ENCODE assay signal across 9 cellular contexts in the genomic region with DNA sequence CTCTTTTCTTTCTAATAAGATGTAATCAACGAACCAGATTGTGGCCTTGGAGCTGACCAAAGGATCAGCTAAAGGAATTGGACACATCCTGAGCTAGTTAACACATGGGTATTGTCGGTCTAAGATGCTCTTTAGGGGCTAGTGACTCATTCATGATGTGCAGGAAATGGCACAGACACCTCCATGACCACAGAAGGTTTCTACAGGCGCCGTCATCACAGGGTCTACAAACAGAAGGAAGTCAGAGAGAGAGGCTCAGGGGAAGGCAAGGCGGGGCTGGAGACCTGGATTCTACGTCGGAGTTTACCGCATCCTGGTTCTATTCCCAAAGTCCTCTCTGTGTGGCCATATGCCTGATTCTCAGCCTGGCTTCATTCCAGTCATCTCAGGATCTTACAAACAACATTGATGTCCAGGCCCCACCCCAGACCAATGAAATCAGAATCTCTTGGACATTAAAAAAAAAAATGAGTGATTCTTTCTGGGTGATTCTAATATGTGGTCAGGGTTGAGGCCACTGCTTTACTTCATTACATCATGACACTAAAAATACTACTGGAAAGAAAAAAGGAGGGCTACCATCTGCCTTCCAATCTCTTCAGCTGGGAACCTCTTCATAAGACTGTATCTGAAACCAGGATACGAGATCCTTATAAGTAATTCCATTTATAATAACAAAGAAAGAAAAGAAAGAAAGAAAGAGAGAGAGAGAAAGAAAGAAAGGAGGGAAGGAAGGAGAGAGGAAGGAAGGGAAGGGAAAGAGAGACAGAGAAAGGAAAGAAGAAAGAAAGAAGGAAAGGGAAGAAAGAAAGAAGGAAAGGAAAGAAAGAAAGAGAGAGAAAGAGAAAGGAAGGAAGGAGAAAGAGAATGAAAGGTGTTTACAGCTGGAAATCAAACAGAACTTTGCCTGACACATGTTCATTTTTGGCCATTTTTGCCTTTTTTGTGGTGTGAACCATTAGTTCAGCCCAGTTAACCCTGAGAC. TPM values are rescaled to one million over a fixed set of nuclear protein-coding genes. Genes with fewer than 3 reads are reported as not detected.
A peak's percentile ranks its signal among the peaks of the same experiment; 100 is the strongest.
DNase-seq lines count a peak whose midpoint lies in the region; ATAC-seq and TF ChIP-seq lines count a peak whose summit lies in the region.
"Had no signal": no experiment of that assay in that cellular context is flagged by ENCODE, and none has a peak within 500 bp of the region (broad histone marks: within the 10 kb centered on the region; RNA-seq: fewer than 3 reads in every experiment).

No MANE protein-coding gene starts in this region.

- TF ChIP-seq CTCF in GM10266 (IDR thresholded peaks at IDR 0.05; ENCODE audit: control insufficient read depth, insufficient read depth, low read depth, missing control alignments) = no peak
- no peak for TF ChIP-seq CTCF in RWPE2 (IDR thresholded peaks at IDR 0.05; ENCODE audit: poor library complexity, severe bottlenecking)
- TF ChIP-seq CTCF in hepatocyte (IDR thresholded peaks at IDR 0.05; ENCODE audit: poor library complexity) = no peak
- no peak for TF ChIP-seq CTCF in esophagus muscularis mucosa (IDR thresholded peaks at IDR 0.05)

- H3K79me2 ChIP-seq in hepatocyte = no peaks in the 10 kb centered on the region

- peak overlapping the region; percentile 91 for H3K27ac Mint-ChIP-seq in activated naive CD8-positive, alpha-beta T cell treated with anti-CD3 and anti-CD28 coated beads for 36 hours

- no peak for TF ChIP-seq POLR2A in esophagus muscularis mucosa (IDR thresholded peaks at IDR 0.05; ENCODE audit: low read depth)

- no peaks in the 10 kb centered on the region for H3K9me3 ChIP-seq in RWPE2 (ENCODE audit: severe bottlenecking)
- no peaks in the 10 kb centered on the region for H3K9me3 ChIP-seq in hepatocyte (ENCODE audit: low read depth)
- H3K9me3 ChIP-seq in esophagus muscularis mucosa = no peaks in the 10 kb centered on the region

- H3K4me1 Mint-ChIP-seq in activated naive CD8-positive, alpha-beta T cell treated with anti-CD3 and anti-CD28 coated beads for 36 hours = peaks cover 39% of the 10 kb centered on the region

- intact Hi-C loops in esophagus muscularis mucosa (cut with DNase I) = no loop called here

- no peak overlapping the region for H3K4me2 ChIP-seq in hepatocyte

- no peak overlapping the region for H2AFZ ChIP-seq in hepatocyte

- peaks cover 18% of the 10 kb centered on the region for H3K27me3 Mint-ChIP-seq in activated naive CD8-positive, alpha-beta T cell treated with anti-CD3 and anti-CD28 coated beads for 36 hours

- WGBS in hepatocyte (ENCODE audit: low lambda C conversion rate, missing lambda C conversion rate) = 90% methylated on average over 9 of the region's 9 CpGs
- WGBS in esophagus muscularis mucosa = 67% methylated on average over 9 of the region's 9 CpGs

- DNase-seq in GM10266 (ENCODE audit: extremely low spot score) (peak; percentile 32), RWPE2 (ENCODE audit: low spot score) (peak; percentile 89), NCI-H345 treated with DMSO at 0.1 percent for 48 hours (lab: John Stamatoyannopoulos, UW; ENCODE audit: unreplicated experiment) (no peak), hepatocyte (ENCODE audit: low spot score) (no peak), esophagus muscularis mucosa (ENCODE audit: extremely low spot score) (no peak)
- peak; percentile 67 for DNase-seq in activated naive CD8-positive, alpha-beta T cell treated with anti-CD3 and anti-CD28 coated beads for 36 hours
- peak; percentile 40 for DNase-seq in stimulated activated CD4-positive, alpha-beta T cell treated with anti-CD3 and anti-CD28 coated beads, Interleukin-12 subunit alpha, Interleukin-12 subunit beta, amount 100 ng/mL, for 4 hours

- TF ChIP-seq EP300 in esophagus muscularis mucosa (IDR thresholded peaks at IDR 0.05) = no peak

- peaks cover 3% of the 10 kb centered on the region for H3K9me3 Mint-ChIP-seq in activated naive CD8-positive, alpha-beta T cell treated with anti-CD3 and anti-CD28 coated beads for 36 hours

- H3K36me3 ChIP-seq in RWPE2 (ENCODE audit: low read depth) (no peaks in the 10 kb centered on the region; the same call in 1 of the 2 replicates), hepatocyte (replicated peaks; ENCODE audit: insufficient read depth, low read depth) (no peaks in the 10 kb centered on the region), esophagus muscularis mucosa (no peaks in the 10 kb centered on the region)

- peaks cover 31% of the 10 kb centered on the region for H3K4me1 ChIP-seq in RWPE2 (ENCODE audit: insufficient read depth, poor library complexity, severe bottlenecking)
- H3K4me1 ChIP-seq in hepatocyte (ENCODE audit: insufficient read depth) = peaks cover 5% of the 10 kb centered on the region
- no peaks in the 10 kb centered on the region for H3K4me1 ChIP-seq in esophagus muscularis mucosa

- H3K27ac ChIP-seq in RWPE2 (ENCODE audit: poor library complexity, severe bottlenecking) = peak overlapping the region; percentile 99
- H3K27ac ChIP-seq in hepatocyte = no peak overlapping the region
- no peak overlapping the region for H3K27ac ChIP-seq in esophagus muscularis mucosa (replicated peaks in 1 of 4)

- peak; percentile 75 for ATAC-seq in HG02763 (IDR thresholded peaks at IDR 0.05; ENCODE audit: unreplicated experiment)
- ATAC-seq in RWPE2 (ENCODE audit: low read depth) = peak; percentile 95

- peak overlapping the region; percentile 42 for H3K4me3 Mint-ChIP-seq in activated naive CD8-positive, alpha-beta T cell treated with anti-CD3 and anti-CD28 coated beads for 36 hours

- H3K4me3 ChIP-seq in RWPE2 (ENCODE audit: severe bottlenecking) = no peak overlapping the region
- H3K4me3 ChIP-seq in hepatocyte = no peak overlapping the region
- H3K4me3 ChIP-seq in esophagus muscularis mucosa = no peak overlapping the region

- H3K9me2 ChIP-seq in hepatocyte (replicated peaks; ENCODE audit: insufficient read depth) = no peaks in the 10 kb centered on the region

- H3K27me3 ChIP-seq in RWPE2 (ENCODE audit: insufficient read depth, poor library complexity, severe bottlenecking) (no peaks in the 10 kb centered on the region), hepatocyte (no peaks in the 10 kb centered on the region), esophagus muscularis mucosa (no peaks in the 10 kb centered on the region)

- H4K20me1 ChIP-seq in hepatocyte (ENCODE audit: insufficient read depth, poor library complexity, severe bottlenecking) = no peaks in the 10 kb centered on the region

- H3K36me3 Mint-ChIP-seq in activated naive CD8-positive, alpha-beta T cell treated with anti-CD3 and anti-CD28 coated beads for 36 hours = peaks cover 3% of the 10 kb centered on the region

RNA-seq across cellular contexts. Expression of a gene that starts 11.6 kb away (rescaled TPM):
- total RNA-seq in activated naive CD8-positive, alpha-beta T cell treated with anti-CD3 and anti-CD28 coated beads for 36 hours = 1 to 10 TPM in 1 of 2 experiments, under 1 TPM in 1; 0.36 to 1.1 TPM
- total RNA-seq in hepatocyte (0.40 and 0.43 TPM in 2 replicates), esophagus muscularis mucosa (1 to 10 TPM in 2 of 4 donors, not detected in 2; 1.2 to 1.6 TPM)
- 0.27 and 0.88 TPM in 2 replicates for polyA plus RNA-seq in hepatocyte
- polyA plus RNA-seq: neural cell had no signal

Comparison
In these comparisons a context has a peak if more than half of its experiments do, and no peak if none do; other contexts are left out.
1. DNase-seq: peak in GM10266 (single experiment), RWPE2 (single experiment), activated naive CD8-positive, alpha-beta T cell treated with anti-CD3 and anti-CD28 coated beads for 36 hours (single experiment) and stimulated activated CD4-positive, alpha-beta T cell treated with anti-CD3 and anti-CD28 coated beads, Interleukin-12 subunit alpha, Interleukin-12 subunit beta, amount 100 ng/mL, for 4 hours (single experiment); none in NCI-H345 treated with DMSO at 0.1 percent for 48 hours (single experiment), hepatocyte (single experiment) and esophagus muscularis mucosa (single experiment).